Comparison of ENCODE assay signal across 9 cellular contexts in genomic region chr4:94970650-94971049, GRCh38.
"Had no signal": no experiment of that assay in that cellular context is flagged by ENCODE, and none has a peak within 500 bp of the region (broad histone marks: within the 10 kb centered on the region; RNA-seq: fewer than 3 reads in every experiment).

No MANE protein-coding gene starts in this region.

- H3K4me2 ChIP-seq: GM23338 had no signal

- H3K4me3 ChIP-seq: GM23338, K562 had no signal

- ATAC-seq: GM23338, K562 had no signal

- FAIRE-seq: H1, H54, HTR-8/SVneo, K562 had no signal

- DNase-seq: H9, HCEC 1CT, HFFc6, IMR-90 had no signal
